In the genomic region with DNA sequence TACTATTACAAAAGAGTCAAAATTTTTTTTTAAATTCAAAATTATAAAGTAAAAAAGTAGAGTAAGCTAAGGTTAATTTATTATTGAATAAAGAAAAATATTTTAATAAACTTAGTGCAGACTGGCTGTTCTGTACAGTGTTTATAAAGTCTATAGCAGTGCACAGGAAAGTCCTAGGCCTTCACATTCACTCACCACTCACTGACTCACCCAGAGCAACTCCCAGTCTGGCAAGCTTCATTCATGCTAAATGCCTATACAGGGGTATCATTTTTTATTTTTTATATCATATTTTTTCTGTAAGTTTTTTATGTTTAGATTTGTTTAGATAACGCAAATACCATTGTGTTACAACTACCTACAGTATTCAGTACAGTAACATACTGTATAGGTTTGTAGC, we compare ENCODE assay signal across 1 cellular context.
TF ChIP-seq lines count a peak whose summit lies in the region.

No MANE protein-coding gene starts in this region.

TF ChIP-seq in IMR-90, 13 proteins besides CTCF, POLR2A, EP300 and RAD21 (continued from another document):
- TF ChIP-seq RCOR1 (IDR thresholded peaks at IDR 0.05; ENCODE audit: insufficient replicate concordance, low read length) (no peak), NFE2L2 (IDR thresholded peaks at IDR 0.05; ENCODE audit: low read depth, low read length) (no peak), CHD1 (IDR thresholded peaks at IDR 0.05; ENCODE audit: low read depth, low read length) (no peak), MAZ (IDR thresholded peaks at IDR 0.05; ENCODE audit: borderline replicate concordance, low read depth, low read length) (no peak)
- TF ChIP-seq, protein P1, sequence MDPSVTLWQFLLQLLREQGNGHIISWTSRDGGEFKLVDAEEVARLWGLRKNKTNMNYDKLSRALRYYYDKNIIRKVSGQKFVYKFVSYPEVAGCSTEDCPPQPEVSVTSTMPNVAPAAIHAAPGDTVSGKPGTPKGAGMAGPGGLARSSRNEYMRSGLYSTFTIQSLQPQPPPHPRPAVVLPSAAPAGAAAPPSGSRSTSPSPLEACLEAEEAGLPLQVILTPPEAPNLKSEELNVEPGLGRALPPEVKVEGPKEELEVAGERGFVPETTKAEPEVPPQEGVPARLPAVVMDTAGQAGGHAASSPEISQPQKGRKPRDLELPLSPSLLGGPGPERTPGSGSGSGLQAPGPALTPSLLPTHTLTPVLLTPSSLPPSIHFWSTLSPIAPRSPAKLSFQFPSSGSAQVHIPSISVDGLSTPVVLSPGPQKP (IDR thresholded peaks at IDR 0.05; ENCODE audit: borderline replicate concordance, low read depth, low read length): no peak
